9 cellular contexts compared by ENCODE assay signal in genomic region chr19:58388175-58388526, GRCh38. TPM values are rescaled to one million over a fixed set of nuclear protein-coding genes. Genes with fewer than 3 reads are reported as not detected.
A peak's percentile ranks its signal among the peaks of the same experiment; 100 is the strongest.
DNase-seq lines count a peak whose midpoint lies in the region; ATAC-seq and TF ChIP-seq lines count a peak whose summit lies in the region.
"Had no signal": no experiment of that assay in that cellular context is flagged by ENCODE, and none has a peak within 500 bp of the region (broad histone marks: within the 10 kb centered on the region; RNA-seq: fewer than 3 reads in every experiment).

No MANE protein-coding gene starts in this region.

- peaks cover 36% of the 10 kb centered on the region for H4K20me1 ChIP-seq in DND-41 (ENCODE audit: insufficient read depth, low read length)

- H3K9me3 ChIP-seq in DND-41 (ENCODE audit: insufficient read depth, low read length, severe bottlenecking) (no peaks in the 10 kb centered on the region), Peyer's patch (no peaks in the 10 kb centered on the region), parathyroid adenoma (ENCODE audit: control insufficient read depth, low read length) (no peaks in the 10 kb centered on the region)

- TF ChIP-seq CTCF in DND-41 (IDR thresholded peaks at IDR 0.05; ENCODE audit: borderline replicate concordance, extremely low read depth, low read length, poor library complexity, severe bottlenecking) (no peak), Peyer's patch (IDR thresholded peaks at IDR 0.05) (no peak), epithelial cell of esophagus (IDR thresholded peaks at IDR 0.05; ENCODE audit: insufficient read depth, low read depth, low read length, missing control alignments) (no peak), parathyroid adenoma (IDR thresholded peaks at IDR 0.05) (no peak)

- no peak overlapping the region for H2AFZ ChIP-seq in DND-41 (ENCODE audit: low read depth, low read length)
- no peak overlapping the region for H2AFZ ChIP-seq in parathyroid adenoma

- H3K27me3 ChIP-seq in DND-41 (ENCODE audit: insufficient read depth, low read length, poor library complexity) (no peaks in the 10 kb centered on the region), Peyer's patch (no peaks in the 10 kb centered on the region), parathyroid adenoma (ENCODE audit: control insufficient read depth, insufficient read depth, low read length) (no peaks in the 10 kb centered on the region)

- peak overlapping the region; percentile 92 for H3K4me2 ChIP-seq in DND-41 (ENCODE audit: insufficient read depth, low read length)
- peak overlapping the region; percentile 99 for H3K4me2 ChIP-seq in parathyroid adenoma (ENCODE audit: low read length)

- H3K4me1 ChIP-seq in DND-41 (ENCODE audit: insufficient read depth, low read length): peaks cover 46% of the 10 kb centered on the region
- H3K4me1 ChIP-seq in Peyer's patch: peaks cover 0 to 19% (median 16%) of the 10 kb centered on the region in 4 donors
- H3K4me1 ChIP-seq in parathyroid adenoma: peaks cover 19% of the 10 kb centered on the region

- DNase-seq in DND-41: no peak
- no peak for DNase-seq in Peyer's patch
- DNase-seq in epithelial cell of esophagus (ENCODE audit: low read depth): no peak
- DNase-seq in NCI-H2029 (lab: John Stamatoyannopoulos, UW): no peak
- DNase-seq: NCI-H1092 had no signal

- H3K27ac ChIP-seq in DND-41 (ENCODE audit: low read length) (peak overlapping the region; percentile 73), Peyer's patch (no peak overlapping the region), parathyroid adenoma (no peak overlapping the region)

- H3K4me3 ChIP-seq in DND-41 (ENCODE audit: low read depth in 1 of 2, low read length in 2 of 2): peak overlapping the region; percentile 75 to 92; a peak in 3 of 4 replicates
- peak overlapping the region; percentile 72 to 82 (median 79) for H3K4me3 ChIP-seq in Peyer's patch
- H3K4me3 ChIP-seq in epithelial cell of esophagus (ENCODE audit: low read length): peak overlapping the region; percentile 100
- H3K4me3 ChIP-seq in parathyroid adenoma (ENCODE audit: low read depth, low read length): peak overlapping the region; percentile 91

- H3K9ac ChIP-seq in DND-41 (ENCODE audit: low read depth, low read length): peak overlapping the region; percentile 99
- no peak overlapping the region for H3K9ac ChIP-seq in parathyroid adenoma

- TF ChIP-seq POLR2A in Peyer's patch (IDR thresholded peaks at IDR 0.05): no peak

- peaks cover 54% of the 10 kb centered on the region for H3K36me3 ChIP-seq in DND-41 (ENCODE audit: insufficient read depth, low read length)
- H3K36me3 ChIP-seq in Peyer's patch: peaks cover 0 to 36% (median 0%) of the 10 kb centered on the region in 3 donors
- no peaks in the 10 kb centered on the region for H3K36me3 ChIP-seq in parathyroid adenoma (ENCODE audit: control insufficient read depth, insufficient read depth, low read length)

- ATAC-seq in DND-41 (ENCODE audit: insufficient read depth, low read depth): no peak
- no peak for ATAC-seq in GM21390 (IDR thresholded peaks at IDR 0.05; ENCODE audit: unreplicated experiment)
- no peak for ATAC-seq in GM21576 (IDR thresholded peaks at IDR 0.05; ENCODE audit: unreplicated experiment)
- no peak for ATAC-seq in GM21717 (IDR thresholded peaks at IDR 0.05; ENCODE audit: unreplicated experiment)

- peaks cover 70% of the 10 kb centered on the region for H3K79me2 ChIP-seq in DND-41 (ENCODE audit: insufficient read depth, low read length)
- peaks cover 14% of the 10 kb centered on the region for H3K79me2 ChIP-seq in parathyroid adenoma

RNA-seq across cellular contexts. Expression of gene RPS5, which starts 1.1 kb away (rescaled TPM):
- total RNA-seq in Peyer's patch: 1,000 to 10,000 TPM in 1 of 4 donors, 100 to 1,000 TPM in 3; 428 to 1,258 (median 517) TPM

RNA-seq across cellular contexts. Expression of gene RNF225, which starts 7.3 kb away (rescaled TPM):
- total RNA-seq in Peyer's patch: not detected

RNA-seq across cellular contexts. Expression of gene ZNF837, which starts 7.3 kb away (rescaled TPM):
- total RNA-seq in Peyer's patch: 10 to 100 TPM in 1 of 4 donors, 1 to 10 TPM in 3; 3.3 to 10.9 (median 7.7) TPM

RNA-seq across cellular contexts. Expression of gene ZNF584, which starts 20.3 kb away (rescaled TPM):
- total RNA-seq in Peyer's patch: 10 to 100 TPM in 1 of 4 donors, 1 to 10 TPM in 3; 2.5 to 18.2 (median 9.6) TPM

RNA-seq across cellular contexts. Expression of gene ZNF497, which starts 25.6 kb away (rescaled TPM):
- 1 to 10 TPM in 2 of 4 donors, under 1 TPM in 1, not detected in 1; 0.70 to 4.4 (median 2.1) TPM for total RNA-seq in Peyer's patch
